Comparison of ENCODE assay signal across 8 cellular contexts in genomic region chr1:10755977-10756521, GRCh38. TPM values are rescaled to one million over a fixed set of nuclear protein-coding genes. Genes with fewer than 3 reads are reported as not detected.
DNase-seq lines count a peak whose midpoint lies in the region; ATAC-seq lines count a peak whose summit lies in the region.

No MANE protein-coding gene starts in this region.

- in situ Hi-C loops in G401 (cut with HindIII; ENCODE audit: low sequenced_read_pairs), result no loop called here

- ATAC-seq in GM18858 (IDR thresholded peaks at IDR 0.05; ENCODE audit: unreplicated experiment), result no peak

- DNase-seq in G401 (ENCODE audit: low spot score) (peak; percentile 11), NCI-H82 (lab: John Stamatoyannopoulos, UW) (peak; percentile 93), germinal center (ENCODE audit: low spot score) (peak; percentile 45), cerebellar cortex (ENCODE audit: low spot score) (no peak), DMS79 treated with DMSO at 0.1 percent for 48 hours (lab: John Stamatoyannopoulos, UW) (no peak)
- DNase-seq in activated CD8-positive, alpha-beta memory T cell treated with anti-CD3 and anti-CD28 coated beads, Interleukin-2, amount 50 U/mL, for 48 hours, result peak; percentile 70
- DNase-seq in stimulated activated CD4-positive, alpha-beta T cell treated with anti-CD3 and anti-CD28 coated beads, Interleukin-12 subunit alpha, Interleukin-12 subunit beta, amount 100 ng/mL, for 4 hours, result peak; percentile 38

RNA-seq across cellular contexts. Expression of gene CASZ1, which starts 40.4 kb away (rescaled TPM):
- total RNA-seq in G401 (2014; rRNA removed; shearing (Covaris generic)), result 2.2 and 7.4 TPM in 2 replicates

Comparison
In these comparisons a context has a peak if more than half of its experiments do, and no peak if none do; other contexts are left out.
1. DNase-seq: peak in G401 (single experiment), NCI-H82 (single experiment), activated CD8-positive, alpha-beta memory T cell treated with anti-CD3 and anti-CD28 coated beads, Interleukin-2, amount 50 U/mL, for 48 hours (single experiment), germinal center (single experiment) and stimulated activated CD4-positive, alpha-beta T cell treated with anti-CD3 and anti-CD28 coated beads, Interleukin-12 subunit alpha, Interleukin-12 subunit beta, amount 100 ng/mL, for 4 hours (single experiment); none in cerebellar cortex (single experiment) and DMS79 treated with DMSO at 0.1 percent for 48 hours (single experiment).